In genomic region chr4:152290522-152290921, GRCh38 we compare ENCODE assay signal across 21 cellular contexts.
"Had no signal": no experiment of that assay in that cellular context is flagged by ENCODE, and none has a peak within 500 bp of the region (broad histone marks: within the 10 kb centered on the region; RNA-seq: fewer than 3 reads in every experiment).

No MANE protein-coding gene starts in this region.

- H3K4me3 Mint-ChIP-seq: central memory CD8-positive, alpha-beta T cell; naive thymus-derived CD4-positive, alpha-beta T cell; nephron progenitor cell had no signal

- H3K27me3 Mint-ChIP-seq: central memory CD8-positive, alpha-beta T cell had no signal

- H3K27ac Mint-ChIP-seq: naive thymus-derived CD4-positive, alpha-beta T cell; nephron progenitor cell had no signal

- H3K9me3 Mint-ChIP-seq: central memory CD8-positive, alpha-beta T cell; nephron progenitor cell had no signal

- H3K4me1 Mint-ChIP-seq: central memory CD8-positive, alpha-beta T cell; nephron progenitor cell had no signal

- DNase-seq: cortex of kidney; gastrocnemius medialis; heart right ventricle; left ventricle myocardium superior; mesendoderm; naive thymus-derived CD4-positive, alpha-beta T cell; nephron progenitor cell; psoas muscle; retina; stimulated activated CD4-positive, alpha-beta T cell treated with anti-CD3 and anti-CD28 coated beads, Interleukin-2, amount 100 ng/mL, for 24 hours; stimulated activated CD4-positive, alpha-beta T cell treated with anti-CD3 and anti-CD28 coated beads, Interleukin-4, amount 100 ng/mL, for 4 hours; stimulated activated naive CD4-positive, alpha-beta T cell; stomach; substantia nigra; tibial artery; upper lobe of left lung had no signal

- ATAC-seq: gastrocnemius medialis; heart right ventricle; left ventricle myocardium superior; naive thymus-derived CD4-positive, alpha-beta T cell; psoas muscle; sciatic nerve had no signal

- H3K27ac ChIP-seq: gastrocnemius medialis, heart right ventricle, psoas muscle, stomach, tibial artery, upper lobe of left lung, vagina had no signal

- H3K4me3 ChIP-seq: gastrocnemius medialis, heart right ventricle, lung, psoas muscle, skin epidermis, stomach, tibial artery, upper lobe of left lung, vagina had no signal
